9 cellular contexts compared by ENCODE assay signal in genomic region chr6:69867075-69867911, GRCh38. TPM values are rescaled to one million over a fixed set of nuclear protein-coding genes. Genes with fewer than 3 reads are reported as not detected.
DNase-seq lines count a peak whose midpoint lies in the region; ATAC-seq and TF ChIP-seq lines count a peak whose summit lies in the region.
"Had no signal": no experiment of that assay in that cellular context is flagged by ENCODE, and none has a peak within 500 bp of the region (broad histone marks: within the 10 kb centered on the region; RNA-seq: fewer than 3 reads in every experiment).

No MANE protein-coding gene starts in this region.

- intact Hi-C loops in left lung (cut with DNase I): no loop called here

- no peaks in the 10 kb centered on the region for H3K9me3 ChIP-seq in left lung

- H3K27ac ChIP-seq in VCaP (no peak overlapping the region), left lung (no peak overlapping the region)

- H3K36me3 ChIP-seq in left lung: no peaks in the 10 kb centered on the region

- H3K4me1 ChIP-seq in left lung: peaks cover 9 to 10% of the 10 kb centered on the region in 2 donors

- TF ChIP-seq CTCF in GM12864 (IDR thresholded peaks at IDR 0.05; ENCODE audit: low read depth, low read length, missing control alignments) (no peak), VCaP (conservative IDR thresholded peaks at IDR 0.05) (peak; percentile 31; the same call in 1 of the 2 replicates), left lung (IDR thresholded peaks at IDR 0.05) (no peak)

- peak overlapping the region; percentile 79 for H3K4me3 ChIP-seq in GM12864 (ENCODE audit: low read depth, low read length)
- peak overlapping the region; percentile 42 to 49 for H3K4me3 ChIP-seq in left lung

- DNase-seq in GM12864 (ENCODE audit: low read depth) (no peak), GOT3 (lab: John Stamatoyannopoulos, UW) (peak; percentile 4), M059J (ENCODE audit: low read depth) (peak; percentile 44), left lung (peak; percentile 34 to 87), HPDE6-E6E7 (ENCODE audit: extremely low spot score) (no peak)
- DNase-seq in central memory CD4-positive, alpha-beta T cell: peak; percentile 52
- peak; percentile 55 for DNase-seq in stimulated activated CD4-positive, alpha-beta T cell treated with anti-CD3 and anti-CD28 coated beads, Interleukin-4, amount 100 ng/mL, for 24 hours

- peaks cover 7 to 71% of the 10 kb centered on the region in 2 donors for H3K27me3 ChIP-seq in left lung

- ATAC-seq in left lung: peak; percentile 92

RNA-seq across cellular contexts. Expression of gene COL19A1, which starts 0.9 kb away (rescaled TPM):
- not detected in 2 replicates for total RNA-seq in M059J (2014; rRNA removed; shearing (Covaris generic))
- under 1 TPM; 0.10 to 0.17 TPM for total RNA-seq in left lung
- total RNA-seq: subcutaneous adipose tissue had no signal

Comparison
In these comparisons a context has a peak if more than half of its experiments do, and no peak if none do; other contexts are left out.
1. DNase-seq: peak in GOT3 (single experiment), M059J (single experiment), central memory CD4-positive, alpha-beta T cell (single experiment), left lung (2 of 2) and stimulated activated CD4-positive, alpha-beta T cell treated with anti-CD3 and anti-CD28 coated beads, Interleukin-4, amount 100 ng/mL, for 24 hours (single experiment); none in GM12864 (single experiment) and HPDE6-E6E7 (single experiment).